9 cellular contexts compared by ENCODE assay signal in the genomic region with DNA sequence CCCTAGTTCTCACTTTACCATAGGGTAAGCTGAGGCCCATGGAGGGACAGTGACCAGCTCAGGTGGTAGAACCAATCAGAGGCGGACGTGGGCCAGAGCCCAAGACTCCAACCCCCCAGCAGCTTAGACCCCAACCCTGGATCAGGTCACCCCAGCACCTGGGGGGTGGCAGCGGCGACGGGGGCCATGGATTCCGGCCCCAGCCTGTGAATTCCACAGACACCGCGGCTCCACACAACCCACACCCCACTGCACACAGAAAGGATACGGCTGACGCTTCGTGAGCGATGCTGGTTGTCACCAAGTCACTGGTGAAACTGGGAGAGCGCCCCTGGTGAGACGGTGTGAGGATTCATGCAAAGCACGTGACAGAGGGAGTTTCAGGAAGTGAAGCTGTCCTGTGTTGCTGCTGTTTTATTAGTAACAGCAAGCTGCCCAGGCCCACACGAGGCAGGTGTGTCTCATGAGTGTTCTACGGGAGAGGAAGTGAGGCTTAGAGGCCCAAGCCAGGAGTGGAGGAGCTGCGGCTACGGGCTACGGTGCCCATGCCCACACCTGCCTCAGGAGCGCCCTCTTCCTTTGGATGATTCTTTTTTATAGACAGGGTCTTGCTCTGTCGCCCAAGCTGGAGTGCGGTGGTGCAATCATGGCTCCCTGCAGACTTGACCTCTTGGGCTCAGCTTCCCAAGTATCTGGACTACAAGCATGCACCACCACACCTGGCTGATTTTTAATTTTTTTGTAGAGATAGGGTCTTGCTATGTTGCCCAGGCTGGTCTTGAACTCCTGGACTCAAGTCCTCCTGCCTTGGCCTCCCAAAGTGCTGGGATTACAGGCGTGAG. TPM values are rescaled to one million over a fixed set of nuclear protein-coding genes. Genes with fewer than 3 reads are reported as not detected.
DNase-seq lines count a peak whose midpoint lies in the region; ATAC-seq, FAIRE-seq and TF ChIP-seq lines count a peak whose summit lies in the region.
"Not testable (repeated sequence)": the region's sequence is repeated elsewhere in the genome, so short reads cannot be mapped to it uniquely, and the experiment has no call there.
"Had no signal": no experiment of that assay in that cellular context is flagged by ENCODE, and none has a peak within 500 bp of the region (broad histone marks: within the 10 kb centered on the region; RNA-seq: fewer than 3 reads in every experiment).

No MANE protein-coding gene starts in this region.

- not testable (repeated sequence) for H3K4me1 ChIP-seq in GM23248 (ENCODE audit: insufficient read depth); thoracic aorta (ENCODE audit: control insufficient read depth in 1 of 2, low read depth in 2 of 2)

- FAIRE-seq in RCC 7860 (lab: Jason Lieb, UNC), result not testable (repeated sequence)

- H3K27me3 ChIP-seq in GM23248 (replicated peaks; ENCODE audit: insufficient read depth); thoracic aorta (replicated peaks; ENCODE audit: insufficient read depth): not testable (repeated sequence)

- not testable (repeated sequence) for H3K36me3 ChIP-seq in GM23248 (ENCODE audit: low read depth); thoracic aorta

- DNase-seq in GM13977 (ENCODE audit: low spot score) (peak; percentile 83), GM23248 (peak; percentile 43), RCC 7860 (ENCODE audit: low spot score) (peak; percentile 71), epithelial cell of esophagus (ENCODE audit: low read depth) (peak; percentile 94)
- peak; percentile 12 to 19 for DNase-seq in activated CD8-positive, alpha-beta memory T cell treated with anti-CD3 and anti-CD28 coated beads for 1 hour (ENCODE audit: extremely low read depth in 1 of 2, low read depth in 1 of 2)
- DNase-seq in omental fat pad (ENCODE audit: low spot score); thoracic aorta (ENCODE audit: low spot score): not testable (repeated sequence)

- not testable (repeated sequence) for H3K9me3 Mint-ChIP-seq in IgD-negative memory B cell

- WGBS in GM23248 (ENCODE audit: low coverage in 1 of 2, low lambda C conversion rate in 2 of 2, missing lambda C conversion rate in 2 of 2), 2 experiments, result 50 to 51% methylated on average over 16 to 18 of the region's 24 CpGs

- not testable (repeated sequence) for H3F3A ChIP-seq in GM23248 (ENCODE audit: insufficient read depth)

- not testable (repeated sequence) for H3K9ac ChIP-seq in GM23248

- not testable (repeated sequence) for H3K79me2 ChIP-seq in GM23248 (ENCODE audit: insufficient read depth)

- H3K27ac Mint-ChIP-seq in IgD-negative memory B cell, result peak overlapping the region; percentile 16 to 86 (median 57)

- not testable (repeated sequence) for H3K4me1 Mint-ChIP-seq in IgD-negative memory B cell

- not testable (repeated sequence) for H3K27ac ChIP-seq in GM23248, thoracic aorta

- H3K9me3 ChIP-seq in GM23248 (ENCODE audit: low read depth); thoracic aorta: not testable (repeated sequence)

- not testable (repeated sequence) for H3K4me2 ChIP-seq in GM23248 (ENCODE audit: unreplicated experiment)

- in situ Hi-C loops in GM13977 (cut with MboI; ENCODE audit: low pct_unique_long_range_greater_than_20kb, low sequenced_read_pairs, unreplicated experiment), result loop anchor here (10.0 kb wide), 1 partner anchor 157 kb away; no protein-coding TSS in a partner anchor
- in situ Hi-C loops in GM23248 (cut with MboI), result not testable (repeated sequence)

- peak; percentile 2 for ATAC-seq in omental fat pad (ENCODE audit: low FRiP score)
- ATAC-seq in thoracic aorta (ENCODE audit: insufficient number of reproducible peaks, low FRiP score, low read depth), result not testable (repeated sequence)

- not testable (repeated sequence) for H4K20me1 ChIP-seq in GM23248 (ENCODE audit: insufficient read depth)

- not testable (repeated sequence) for H3K27me3 Mint-ChIP-seq in IgD-negative memory B cell

- not testable (repeated sequence) for H3K36me3 Mint-ChIP-seq in IgD-negative memory B cell

- H2AFZ ChIP-seq in GM23248, result not testable (repeated sequence)

- TF ChIP-seq CTCF in GM13977 (IDR thresholded peaks at IDR 0.05; ENCODE audit: extremely low read depth, insufficient read depth, missing control alignments), result peak; percentile 50
- not testable (repeated sequence) for TF ChIP-seq CTCF in epithelial cell of esophagus (IDR thresholded peaks at IDR 0.05; ENCODE audit: insufficient read depth, low read depth, low read length, missing control alignments); omental fat pad (IDR thresholded peaks at IDR 0.05); thoracic aorta (IDR thresholded peaks at IDR 0.05)

- H3K4me3 Mint-ChIP-seq in IgD-negative memory B cell, result peak overlapping the region; percentile 25 to 95 (median 82)

- H3K9me2 ChIP-seq in GM23248 (ENCODE audit: insufficient read depth), result not testable (repeated sequence)

- H3K4me3 ChIP-seq in GM23248; epithelial cell of esophagus (ENCODE audit: low read length): not testable (repeated sequence)
- H3K4me3 ChIP-seq in thoracic aorta, result peak overlapping the region; percentile 32

RNA-seq across cellular contexts. Expression of gene BMP8B, which starts 28.6 kb away (rescaled TPM):
- total RNA-seq in GM23248 (2014; rRNA removed; shearing (Covaris generic)), result not detected in 2 replicates
- not detected in 2 replicates for polyA plus RNA-seq in GM23248 (2016; fragmentation: Nextera tagmentation; extraction: Ambion mirVana)
- 0.14 TPM for polyA plus RNA-seq in IgD-negative memory B cell
- 1 to 10 TPM in 1 of 4 donors, under 1 TPM in 3; 0.24 to 2.0 (median 0.33) TPM for total RNA-seq in omental fat pad
- total RNA-seq in thoracic aorta, result 1 to 10 TPM in 1 of 2 donors, under 1 TPM in 1; 0.27 to 2.5 TPM
- total RNA-seq: glomerular endothelial cell had no signal

RNA-seq across cellular contexts. Expression of gene OXCT2, which starts 46.2 kb away (rescaled TPM):
- 0.89 and 3.5 TPM in 2 replicates for total RNA-seq in GM23248 (2014; rRNA removed; shearing (Covaris generic))
- polyA plus RNA-seq in GM23248 (2016; fragmentation: Nextera tagmentation; extraction: Ambion mirVana), result 0.37 and 0.69 TPM in 2 replicates
- 0.93 TPM for polyA plus RNA-seq in IgD-negative memory B cell
- 1 to 10 TPM in 1 of 4 donors, under 1 TPM in 3; 0.24 to 1.4 (median 0.31) TPM for total RNA-seq in omental fat pad
- total RNA-seq in thoracic aorta, result 1 to 10 TPM; 3.4 to 4.1 TPM
